Comparison of ENCODE assay signal across 21 cellular contexts in genomic region chr9:34121996-34122395, GRCh38. TPM values are rescaled to one million over a fixed set of nuclear protein-coding genes. Genes with fewer than 3 reads are reported as not detected.
A peak's percentile ranks its signal among the peaks of the same experiment; 100 is the strongest.
DNase-seq lines count a peak whose midpoint lies in the region; ATAC-seq and TF ChIP-seq lines count a peak whose summit lies in the region.
"Had no signal": no experiment of that assay in that cellular context is flagged by ENCODE, and none has a peak within 500 bp of the region (broad histone marks: within the 10 kb centered on the region; RNA-seq: fewer than 3 reads in every experiment).

No MANE protein-coding gene starts in this region.

- H3K4me2 ChIP-seq in BLaER1 = peak overlapping the region; percentile 95; the same call in 1 of the 2 replicates

- H3K27me3 Mint-ChIP-seq in CD8-positive, alpha-beta T cell (ENCODE audit: low read depth) = no peaks in the 10 kb centered on the region
- H3K27me3 Mint-ChIP-seq in nephron progenitor cell (ENCODE audit: low read depth, poor library complexity) = no peaks in the 10 kb centered on the region
- H3K27me3 Mint-ChIP-seq: CD8-positive, alpha-beta memory T cell had no signal

- ATAC-seq in CD8-positive, alpha-beta T cell = no peak
- ATAC-seq in GM21423 (IDR thresholded peaks at IDR 0.05; ENCODE audit: unreplicated experiment) = no peak

- intact Hi-C loops in CD8-positive, alpha-beta T cell (cut with DNase I, micrococcal nuclease) = no loop called here

- no peak overlapping the region for H3K4me3 ChIP-seq in BLaER1
- no peak overlapping the region for H3K4me3 ChIP-seq in CD8-positive, alpha-beta T cell (ENCODE audit: low read depth, low read length)
- H3K4me3 ChIP-seq: GM23248, MG63 had no signal

- peaks cover 65% of the 10 kb centered on the region for H3K36me3 ChIP-seq in BLaER1
- no peaks in the 10 kb centered on the region for H3K36me3 ChIP-seq in CD8-positive, alpha-beta T cell (ENCODE audit: insufficient read depth, low read length)

- no peak overlapping the region for H3K4me3 Mint-ChIP-seq in CD8-positive, alpha-beta T cell
- H3K4me3 Mint-ChIP-seq in nephron progenitor cell = no peak overlapping the region

- H4K20me1 ChIP-seq in BLaER1 = peaks cover 87% of the 10 kb centered on the region

- no peak overlapping the region for H3K27ac ChIP-seq in BLaER1
- H3K27ac ChIP-seq in CD8-positive, alpha-beta T cell (ENCODE audit: low read depth, low read length) = no peak overlapping the region
- H3K27ac ChIP-seq: GM23248 had no signal

- CTCF ChIA-PET in CD8-positive, alpha-beta T cell (lab: Charles Lee) = interaction anchor here (5.5 kb wide), 1 partner anchor 131 kb away, joined by 20 read pairs; no protein-coding TSS in a partner anchor

- no peaks in the 10 kb centered on the region for H3K27me3 ChIP-seq in BLaER1
- H3K27me3 ChIP-seq in CD8-positive, alpha-beta T cell (ENCODE audit: insufficient read depth, low read length) = no peaks in the 10 kb centered on the region
- H3K27me3 ChIP-seq: MG63 had no signal

- H3K9ac ChIP-seq in BLaER1 = no peak overlapping the region
- H3K9ac ChIP-seq: GM23248 had no signal

- H3K9me3 Mint-ChIP-seq in CD8-positive, alpha-beta T cell = no peaks in the 10 kb centered on the region
- no peaks in the 10 kb centered on the region for H3K9me3 Mint-ChIP-seq in nephron progenitor cell
- H3K9me3 Mint-ChIP-seq: CD8-positive, alpha-beta memory T cell had no signal

- peaks cover 73% of the 10 kb centered on the region for H3K36me3 Mint-ChIP-seq in CD8-positive, alpha-beta T cell
- H3K36me3 Mint-ChIP-seq in nephron progenitor cell (ENCODE audit: low read depth) = peaks cover 54% of the 10 kb centered on the region

- H3K27ac Mint-ChIP-seq in CD8-positive, alpha-beta T cell = peak overlapping the region; percentile 20
- peak overlapping the region; percentile 67 for H3K27ac Mint-ChIP-seq in nephron progenitor cell

- DNase-seq in CD8-positive, alpha-beta T cell = no peak
- peak; percentile 13 for DNase-seq in fibroblast of gingiva (ENCODE audit: low read depth)
- DNase-seq in nephron progenitor cell = no peak
- DNase-seq in dedifferentiated amniotic fluid mesenchymal stem cell (ENCODE audit: extremely low spot score) = no peak
- DNase-seq in stimulated activated naive CD4-positive, alpha-beta T cell treated with Interleukin-2 at 50 U/mL for 16 hours (lab: John Stamatoyannopoulos, UW) = no peak
- DNase-seq: Calu3; CD8-positive, alpha-beta memory T cell; DMS153; GM23248; HCEC 1CT; Kasumi-1; MG63; NCI-H1417; NCI-H1694 treated with DMSO at 0.1 percent for 48 hours; NCI-H2081 treated with DMSO at 0.1 percent for 48 hours; NCI-H2171 treated with DMSO at 0.1 percent for 48 hours; NCI-H524 treated with DMSO at 0.1 percent for 48 hours; NCI-H82; OCI-M1 had no signal

- peaks cover 49% of the 10 kb centered on the region for H3K4me1 ChIP-seq in BLaER1
- H3K4me1 ChIP-seq in CD8-positive, alpha-beta T cell (ENCODE audit: insufficient read depth, low read length) = peaks cover 34% of the 10 kb centered on the region

- TF ChIP-seq CTCF in CD8-positive, alpha-beta T cell (IDR thresholded peaks at IDR 0.05) = no peak
- TF ChIP-seq CTCF in nephron progenitor cell (IDR thresholded peaks at IDR 0.05) = no peak

- peaks cover 55% of the 10 kb centered on the region for H3K4me1 Mint-ChIP-seq in CD8-positive, alpha-beta T cell (ENCODE audit: low read depth)
- peaks cover 37% of the 10 kb centered on the region for H3K4me1 Mint-ChIP-seq in nephron progenitor cell

- H3K9me3 ChIP-seq in BLaER1 = no peaks in the 10 kb centered on the region
- H3K9me3 ChIP-seq in CD8-positive, alpha-beta T cell (ENCODE audit: low read length) = no peaks in the 10 kb centered on the region
- H3K9me3 ChIP-seq: MG63 had no signal

- POLR2A ChIA-PET in CD8-positive, alpha-beta T cell (lab: Charles Lee) = no interaction called here

RNA-seq across cellular contexts. Expression of gene DCAF12, which starts 4.5 kb away (rescaled TPM):
- total RNA-seq in CD8-positive, alpha-beta T cell = 1 to 10 TPM; 4.0 to 4.1 TPM

RNA-seq across cellular contexts. Expression of gene UBAP1, which starts 56.8 kb away (rescaled TPM):
- total RNA-seq in CD8-positive, alpha-beta T cell = 10 to 100 TPM; 70.9 to 73.2 TPM
